8 cellular contexts compared by ENCODE assay signal in the genomic region with DNA sequence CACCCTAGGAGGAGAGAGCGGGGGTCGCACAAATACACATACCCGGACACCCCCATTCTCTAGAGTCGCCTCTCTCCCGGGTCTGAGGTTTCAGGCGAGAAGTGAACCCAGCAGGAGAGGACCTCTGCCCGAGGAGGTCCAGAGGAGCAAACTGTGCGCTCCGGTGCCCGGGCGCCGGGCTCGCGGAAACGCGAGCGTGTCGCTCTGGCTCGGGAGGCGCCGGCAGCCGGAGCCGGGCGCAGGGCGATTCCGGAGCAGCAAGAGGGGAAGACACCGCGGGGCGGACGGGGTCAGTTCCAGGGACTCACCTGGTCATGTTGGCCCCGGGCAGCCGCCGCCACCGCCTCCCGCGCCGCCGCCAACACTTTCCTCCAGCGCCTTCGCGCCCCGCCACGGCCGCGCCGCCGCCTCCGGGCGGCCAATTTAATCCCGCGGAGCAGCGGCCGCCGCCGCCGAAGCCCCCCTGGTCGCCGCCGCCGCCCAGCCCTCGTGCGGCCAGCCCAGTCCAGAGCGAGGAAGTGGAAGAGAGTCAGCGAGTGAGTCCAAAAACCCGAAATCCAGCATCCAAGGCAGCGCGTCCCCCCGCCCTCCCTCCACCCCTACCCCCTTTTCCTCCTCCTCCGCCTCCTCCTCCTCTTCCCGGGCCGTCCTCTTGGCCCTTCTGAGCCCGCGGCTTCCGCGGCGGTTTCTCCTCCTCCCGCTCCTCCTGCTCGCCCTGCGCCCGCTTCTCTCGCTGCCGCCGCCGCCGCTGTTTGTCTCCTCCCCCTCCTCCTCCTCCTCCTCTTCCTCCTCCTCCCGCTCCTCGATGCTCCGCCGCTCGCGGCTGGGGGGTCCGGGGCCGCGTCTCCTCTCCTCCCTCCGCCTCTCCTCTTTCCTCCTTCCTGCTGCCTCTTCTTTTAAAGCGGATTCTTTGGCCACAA.
DNase-seq lines count a peak whose midpoint lies in the region; ATAC-seq and TF ChIP-seq lines count a peak whose summit lies in the region.

No MANE protein-coding gene starts in this region.

- H3K4me1 ChIP-seq in SK-N-SH (ENCODE audit: control insufficient read depth in 1 of 2, insufficient read depth in 2 of 2, low read depth in 1 of 2, low read length in 1 of 2): no peaks in the 10 kb centered on the region; a peak in 2 of 4 replicates
- peaks cover 5% of the 10 kb centered on the region for H3K4me1 ChIP-seq in effector memory CD4-positive, alpha-beta T cell (ENCODE audit: control insufficient read depth, insufficient read depth, low read length, poor library complexity, severe bottlenecking)
- peaks cover 0 to 21% (median 19%) of the 10 kb centered on the region in 5 donors for H3K4me1 ChIP-seq in subcutaneous abdominal adipose tissue (ENCODE audit: control insufficient read depth in 5 of 5, insufficient read depth in 5 of 5, low read length in 5 of 5)

- no peak for TF ChIP-seq EP300 in SK-N-SH (IDR thresholded peaks at IDR 0.05; ENCODE audit: borderline replicate concordance in 1 of 2, low read depth in 1 of 2, low read length in 1 of 2)

- WGBS in SK-N-SH (ENCODE audit: low lambda C conversion rate): under 1% methylated on average over 34 of the region's 96 CpGs

- H3K27ac ChIP-seq in SK-N-SH (ENCODE audit: low read depth in 2 of 2, low read length in 1 of 2) (no peak overlapping the region), subcutaneous abdominal adipose tissue (ENCODE audit: low read depth, low read length) (no peak overlapping the region)
- H3K27ac ChIP-seq in effector memory CD4-positive, alpha-beta T cell (ENCODE audit: insufficient read depth, low read length, poor library complexity, severe bottlenecking): no peak overlapping the region

- POLR2A ChIA-PET in SK-N-SH (lab: Yijun Ruan, JAX): no interaction called here

- peak overlapping the region; percentile 89 for H2AFZ ChIP-seq in SK-N-SH (ENCODE audit: low read depth)

- H3F3A ChIP-seq in SK-N-SH (replicated peaks; ENCODE audit: insufficient read depth): no peaks in the 10 kb centered on the region

- H3K27me3 ChIP-seq in SK-N-SH (ENCODE audit: insufficient read depth): peaks cover 35% of the 10 kb centered on the region
- peaks cover 7% of the 10 kb centered on the region for H3K27me3 ChIP-seq in effector memory CD4-positive, alpha-beta T cell (replicated peaks; ENCODE audit: control insufficient read depth, insufficient read depth, low read length, poor library complexity, severe bottlenecking)
- H3K27me3 ChIP-seq in subcutaneous abdominal adipose tissue (ENCODE audit: control insufficient read depth in 5 of 5, insufficient read depth in 4 of 5, low read length in 5 of 5): peaks cover 14 to 30% (median 21%) of the 10 kb centered on the region in 5 donors

- H3K4me2 ChIP-seq in SK-N-SH: peak overlapping the region; percentile 89

- H3K4me3 ChIP-seq in SK-N-SH (ENCODE audit: low read depth in 2 of 2, low read length in 1 of 2) (peak overlapping the region; percentile 54 to 61), subcutaneous abdominal adipose tissue (ENCODE audit: low read depth in 1 of 5, low read length in 5 of 5) (peak overlapping the region; percentile 56 to 75 (median 69))
- peak overlapping the region; percentile 10 for H3K4me3 ChIP-seq in effector memory CD4-positive, alpha-beta T cell (ENCODE audit: insufficient read depth, low read depth, low read length, poor library complexity, severe bottlenecking)

- ATAC-seq in GM18867 (IDR thresholded peaks at IDR 0.05; ENCODE audit: unreplicated experiment): no peak

- TF ChIP-seq RAD21 in SK-N-SH (IDR thresholded peaks at IDR 0.05; ENCODE audit: low read length): no peak

- no peaks in the 10 kb centered on the region for H3K9me3 ChIP-seq in SK-N-SH
- H3K9me3 ChIP-seq in effector memory CD4-positive, alpha-beta T cell (ENCODE audit: control insufficient read depth, low read length): no peaks in the 10 kb centered on the region
- H3K9me3 ChIP-seq in subcutaneous abdominal adipose tissue (ENCODE audit: control insufficient read depth in 5 of 5, low read length in 5 of 5): no peaks in the 10 kb centered on the region

- no peaks in the 10 kb centered on the region for H3K36me3 ChIP-seq in SK-N-SH (replicated peaks in 1 of 2; ENCODE audit: control insufficient read depth in 1 of 2, insufficient read depth in 2 of 2, low read length in 1 of 2)
- H3K36me3 ChIP-seq in effector memory CD4-positive, alpha-beta T cell (ENCODE audit: control insufficient read depth, insufficient read depth, low read length): no peaks in the 10 kb centered on the region
- no peaks in the 10 kb centered on the region for H3K36me3 ChIP-seq in subcutaneous abdominal adipose tissue (ENCODE audit: control insufficient read depth in 5 of 5, insufficient read depth in 5 of 5, low read length in 5 of 5)

- peak; percentile 43 for DNase-seq in stimulated activated CD4-positive, alpha-beta T cell treated with anti-CD3 and anti-CD28 coated beads, Interleukin-15, amount 100 ng/mL, for 24 hours
- no peak for DNase-seq in stimulated activated CD4-positive, alpha-beta T cell treated with anti-CD3 and anti-CD28 coated beads, Interleukin-4, amount 100 ng/mL, for 1 hour
- DNase-seq in SK-N-SH (peak; percentile 72), lung microvascular endothelial cell (ENCODE audit: low read depth in 2 of 2) (peak; percentile 1 to 28), activated gamma-delta T cell treated with Interleukin-2 at 50 U/mL for 16 hours (no peak)
- no peak for DNase-seq in effector memory CD4-positive, alpha-beta T cell

- H3K79me2 ChIP-seq in SK-N-SH (ENCODE audit: insufficient read depth): no peaks in the 10 kb centered on the region

- CTCF ChIA-PET in SK-N-SH (lab: Yijun Ruan, JAX): interaction anchor here (0.9 to 1.6 kb wide), 2 partner anchors 38 to 1805 kb away, joined by 4 read pairs; no protein-coding TSS in a partner anchor

- no peaks in the 10 kb centered on the region for H4K20me1 ChIP-seq in SK-N-SH (ENCODE audit: insufficient read depth)

- H3K9me2 ChIP-seq in SK-N-SH: no peaks in the 10 kb centered on the region

- TF ChIP-seq CTCF in SK-N-SH (IDR thresholded peaks at IDR 0.05): no peak

- no peak overlapping the region for H3K9ac ChIP-seq in SK-N-SH
- H3K9ac ChIP-seq in subcutaneous abdominal adipose tissue (ENCODE audit: low read length in 5 of 5): peak overlapping the region in 1 of 5 donors; percentile 64

TF ChIP-seq in SK-N-SH, 30 proteins besides CTCF, POLR2A, EP300 and RAD21:
- no peak for TF ChIP-seq MXI1 (IDR thresholded peaks at IDR 0.05; ENCODE audit: low read depth, low read length)
- no peak for TF ChIP-seq TCF12 (IDR thresholded peaks at IDR 0.05)
- no peak for TF ChIP-seq FOXJ3 (CRISPR knock-in tag; IDR thresholded peaks at IDR 0.05)
- TF ChIP-seq, protein P1, sequence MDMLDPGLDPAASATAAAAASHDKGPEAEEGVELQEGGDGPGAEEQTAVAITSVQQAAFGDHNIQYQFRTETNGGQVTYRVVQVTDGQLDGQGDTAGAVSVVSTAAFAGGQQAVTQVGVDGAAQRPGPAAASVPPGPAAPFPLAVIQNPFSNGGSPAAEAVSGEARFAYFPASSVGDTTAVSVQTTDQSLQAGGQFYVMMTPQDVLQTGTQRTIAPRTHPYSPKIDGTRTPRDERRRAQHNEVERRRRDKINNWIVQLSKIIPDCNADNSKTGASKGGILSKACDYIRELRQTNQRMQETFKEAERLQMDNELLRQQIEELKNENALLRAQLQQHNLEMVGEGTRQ (IDR thresholded peaks at IDR 0.05; ENCODE audit: borderline replicate concordance, low read depth, low read length): no peak
- TF ChIP-seq FOSL2 (IDR thresholded peaks at IDR 0.05; ENCODE audit: borderline replicate concordance, low read depth): no peak
- TF ChIP-seq, protein P2, sequence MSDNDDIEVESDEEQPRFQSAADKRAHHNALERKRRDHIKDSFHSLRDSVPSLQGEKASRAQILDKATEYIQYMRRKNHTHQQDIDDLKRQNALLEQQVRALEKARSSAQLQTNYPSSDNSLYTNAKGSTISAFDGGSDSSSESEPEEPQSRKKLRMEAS (IDR thresholded peaks at IDR 0.05; ENCODE audit: low read depth): no peak
- TF ChIP-seq ELF1 (IDR thresholded peaks at IDR 0.05): no peak

Comparison
In these comparisons a context has a peak if more than half of its experiments do, and no peak if none do; other contexts are left out.
1. DNase-seq: peak in stimulated activated CD4-positive, alpha-beta T cell treated with anti-CD3 and anti-CD28 coated beads, Interleukin-15, amount 100 ng/mL, for 24 hours (single experiment), SK-N-SH (single experiment) and lung microvascular endothelial cell (2 of 2); none in stimulated activated CD4-positive, alpha-beta T cell treated with anti-CD3 and anti-CD28 coated beads, Interleukin-4, amount 100 ng/mL, for 1 hour (single experiment), effector memory CD4-positive, alpha-beta T cell (0 of 3) and activated gamma-delta T cell treated with Interleukin-2 at 50 U/mL for 16 hours (single experiment).
2. H3K4me3 ChIP-seq: peak in every context shown above with its lines; median percentile 69 in subcutaneous abdominal adipose tissue; 58 in SK-N-SH; 10 in effector memory CD4-positive, alpha-beta T cell.